27 cellular contexts compared by ENCODE assay signal in genomic region chr14:88142990-88143389, GRCh38.
"Had no signal": no experiment of that assay in that cellular context is flagged by ENCODE, and none has a peak within 500 bp of the region (broad histone marks: within the 10 kb centered on the region; RNA-seq: fewer than 3 reads in every experiment).

No MANE protein-coding gene starts in this region.

- H3K27ac ChIP-seq: RWPE1, SJCRH30 had no signal

- FAIRE-seq: HepG2 had no signal

- H3K4me3 ChIP-seq: MG63, SJCRH30 had no signal

- H3K27me3 ChIP-seq: MG63, SJCRH30 had no signal

- ATAC-seq: HepG2, Panc1, PC-3, Right ventricle myocardium inferior, SK-N-SH treated with all-trans-retinoic acid at 6 μM for 48 hours had no signal

- H3K4me1 ChIP-seq: SJCRH30 had no signal

- DNase-seq: IMR-90; Karpas-422; KG1; MG63; NCI-H1092; NCI-H1105 treated with DMSO at 0.1 percent for 48 hours; NCI-H1417 treated with DMSO at 0.1 percent for 48 hours; NCI-H146; NCI-H1694 treated with DMSO at 0.1 percent for 48 hours; NCI-H1930; NCI-H2081; NCI-H2107; NCI-H2227 treated with DMSO at 0.1 percent for 48 hours; NCI-H446; NCI-H510A; NCI-H524 treated with DMSO at 0.1 percent for 48 hours; NCI-H69; NCI-H774; NK-92 treated with Interleukin-12 subunit alpha and Interleukin-12 subunit beta, amount 100 ng/mL, for 24 hours; PC-3; SHP77 treated with DMSO at 0.1 percent for 48 hours; SJCRH30 had no signal

- H3K36me3 ChIP-seq: MG63, SJCRH30 had no signal

- H3K9me3 ChIP-seq: MG63, SJCRH30 had no signal
